8 cellular contexts compared by ENCODE assay signal in genomic region chr2:121530563-121531334, GRCh38. TPM values are rescaled to one million over a fixed set of nuclear protein-coding genes. Genes with fewer than 3 reads are reported as not detected.
A peak's percentile ranks its signal among the peaks of the same experiment; 100 is the strongest.
DNase-seq lines count a peak whose midpoint lies in the region; ATAC-seq and TF ChIP-seq lines count a peak whose summit lies in the region.

Gene RNU4ATAC, plus strand, starts transcription at chr2:121530880.

- H3K27ac Mint-ChIP-seq in HFFc6: peak within 1 kb of the TSS; percentile 91
- H3K27ac Mint-ChIP-seq in activated naive CD8-positive, alpha-beta T cell: peak within 1 kb of the TSS; percentile 98

- peak; percentile 89 for ATAC-seq in Right ventricle myocardium inferior

- H3K4me3 Mint-ChIP-seq in HFFc6: peak within 1 kb of the TSS; percentile 90
- H3K4me3 Mint-ChIP-seq in activated naive CD8-positive, alpha-beta T cell: peak within 1 kb of the TSS; percentile 96

- H3K27me3 ChIP-seq in SK-N-SH (ENCODE audit: insufficient read depth): no peaks in the 10 kb centered on the region
- H3K27me3 ChIP-seq in ovary: no peaks in the 10 kb centered on the region
- no peaks in the 10 kb centered on the region for H3K27me3 ChIP-seq in tibial artery

- TF ChIP-seq RAD21 in SK-N-SH (IDR thresholded peaks at IDR 0.05; ENCODE audit: low read length): peak; percentile 75

- H3K9ac ChIP-seq in SK-N-SH: peak within 1 kb of the TSS; percentile 85

- peak; percentile 97 for TF ChIP-seq POLR2A in ovary (IDR thresholded peaks at IDR 0.05)

- no peaks in the 10 kb centered on the region for H3K9me3 ChIP-seq in SK-N-SH
- H3K9me3 ChIP-seq in ovary: no peaks in the 10 kb centered on the region
- no peaks in the 10 kb centered on the region for H3K9me3 ChIP-seq in tibial artery

- peaks cover 25% of the 10 kb centered on the region for H3F3A ChIP-seq in SK-N-SH (replicated peaks; ENCODE audit: insufficient read depth)

- H3K27me3 Mint-ChIP-seq in HFFc6 (ENCODE audit: insufficient read depth): peaks cover 16% of the 10 kb centered on the region
- H3K27me3 Mint-ChIP-seq in activated naive CD8-positive, alpha-beta T cell: no peaks in the 10 kb centered on the region

- H3K4me1 Mint-ChIP-seq in HFFc6 (ENCODE audit: low read depth): peaks cover 36% of the 10 kb centered on the region
- peaks cover 56% of the 10 kb centered on the region for H3K4me1 Mint-ChIP-seq in activated naive CD8-positive, alpha-beta T cell (ENCODE audit: low read depth)

- peaks cover 7% of the 10 kb centered on the region for H3K9me3 Mint-ChIP-seq in HFFc6
- H3K9me3 Mint-ChIP-seq in activated naive CD8-positive, alpha-beta T cell (ENCODE audit: low read depth): no peaks in the 10 kb centered on the region

- H3K4me1 ChIP-seq in SK-N-SH (ENCODE audit: control insufficient read depth in 1 of 2, insufficient read depth in 2 of 2, low read depth in 1 of 2, low read length in 1 of 2) (peaks cover 19 to 24% of the 10 kb centered on the region in 2 experiments; a peak in 3 of 4 replicates), ovary (ENCODE audit: insufficient read depth) (peaks cover 3% of the 10 kb centered on the region), tibial artery (peaks cover 0 to 67% (median 37%) of the 10 kb centered on the region in 4 donors)

- H3K9me2 ChIP-seq in SK-N-SH: no peaks in the 10 kb centered on the region

- H3K36me3 Mint-ChIP-seq in HFFc6 (ENCODE audit: low read depth): no peaks in the 10 kb centered on the region
- no peaks in the 10 kb centered on the region for H3K36me3 Mint-ChIP-seq in activated naive CD8-positive, alpha-beta T cell

- WGBS in SK-N-SH (ENCODE audit: low lambda C conversion rate): 2% methylated on average over 37 of the region's 47 CpGs
- WGBS in ovary, 3 donors: 1% methylated on average over 47 of the region's 47 CpGs

- H3K27ac ChIP-seq in SK-N-SH (ENCODE audit: low read depth in 2 of 2, low read length in 1 of 2): peak within 1 kb of the TSS; percentile 95 to 100
- peak within 1 kb of the TSS; percentile 76 to 97 for H3K27ac ChIP-seq in ovary
- H3K27ac ChIP-seq in tibial artery: peak within 1 kb of the TSS; percentile 85 to 98

- DNase-seq in GM10248 (ENCODE audit: extremely low spot score) (peak; percentile 86), HFFc6 (peak; percentile 100), NAMALWA (ENCODE audit: low spot score) (peak; percentile 99), SK-N-SH (peak; percentile 83), Right ventricle myocardium inferior (ENCODE audit: missing footprints) (peak; percentile 92), ovary (peak; percentile 79 to 90 (median 86)), tibial artery (peak; percentile 80 to 87)

- peaks cover 13 to 24% of the 10 kb centered on the region in 2 experiments for H3K36me3 ChIP-seq in SK-N-SH (replicated peaks in 1 of 2; ENCODE audit: control insufficient read depth in 1 of 2, insufficient read depth in 2 of 2, low read length in 1 of 2)
- no peaks in the 10 kb centered on the region for H3K36me3 ChIP-seq in ovary
- H3K36me3 ChIP-seq in tibial artery: peaks cover 0 to 3% (median 0%) of the 10 kb centered on the region in 3 donors

- H3K4me3 ChIP-seq in SK-N-SH (ENCODE audit: low read depth in 2 of 2, low read length in 1 of 2): peak within 1 kb of the TSS; percentile 81 to 83
- peak within 1 kb of the TSS; percentile 54 for H3K4me3 ChIP-seq in ovary
- H3K4me3 ChIP-seq in tibial artery: peak within 1 kb of the TSS; percentile 66 to 74

- peak within 1 kb of the TSS; percentile 72; the same call in 1 of the 2 replicates for H2AFZ ChIP-seq in SK-N-SH (ENCODE audit: low read depth)

- TF ChIP-seq EP300 in SK-N-SH (IDR thresholded peaks at IDR 0.05; ENCODE audit: borderline replicate concordance in 1 of 2, low read depth in 1 of 2, low read length in 1 of 2) (peak in 1 of 2 experiments; percentile 79; a peak in 2 of 4 replicates), ovary (IDR thresholded peaks at IDR 0.05) (no peak)

- peak within 1 kb of the TSS; percentile 76 for H3K4me2 ChIP-seq in SK-N-SH

- peaks cover 16% of the 10 kb centered on the region for H4K20me1 ChIP-seq in SK-N-SH (ENCODE audit: insufficient read depth)

- peak; percentile 47 for TF ChIP-seq CTCF in GM10248 (IDR thresholded peaks at IDR 0.05; ENCODE audit: control extremely low read depth, extremely low read depth, low read depth, missing control alignments)
- TF ChIP-seq CTCF in HFFc6 (IDR thresholded peaks at IDR 0.05): peak; percentile 78
- peak; percentile 69 for TF ChIP-seq CTCF in SK-N-SH (IDR thresholded peaks at IDR 0.05)
- peak; percentile 51 to 91 (median 83) for TF ChIP-seq CTCF in ovary (IDR thresholded peaks at IDR 0.05)
- peak; percentile 66 to 76 for TF ChIP-seq CTCF in tibial artery (IDR thresholded peaks at IDR 0.05)

- POLR2A ChIA-PET in GM10248 (lab: Yijun Ruan, JAX): interaction anchor here (0.6 to 2.3 kb wide), 29 partner anchors 10 to 241 kb away, joined by 3 to 17 read pairs (median 5); partner anchors contain the start of genes CLASP1 and NIFK
- POLR2A ChIA-PET in SK-N-SH (lab: Yijun Ruan, JAX): interaction anchor here (0.6 to 2.9 kb wide), 27 partner anchors 10 to 914 kb away, joined by 3 to 38 read pairs (median 4); partner anchors contain the start of genes CLASP1 and NIFK

- H3K79me2 ChIP-seq in SK-N-SH (ENCODE audit: insufficient read depth): peaks cover 65% of the 10 kb centered on the region

- CTCF ChIA-PET in GM10248 (lab: Yijun Ruan, JAX) (interaction anchor here (0.7 to 4.1 kb wide), 24 partner anchors 9 to 225 kb away, joined by 3 to 20 read pairs (median 4); partner anchors contain the start of gene TSN), SK-N-SH (lab: Yijun Ruan, JAX) (interaction anchor here (0.6 to 3.2 kb wide), 37 partner anchors 8 to 775 kb away, joined by 3 to 19 read pairs (median 3); no protein-coding TSS in a partner anchor)

- intact Hi-C loops in Right ventricle myocardium inferior (cut with DNase I) (loop anchor here (2.0 to 5.0 kb wide), 3 partner anchors 118 to 207 kb away; partner anchors contain the start of genes CLASP1 and NIFK), ovary (cut with DNase I) (loop anchor here in 3 of 4 donors (2.0 to 10.0 kb wide), 4 partner anchors 114 to 136 kb away; partner anchors contain the start of gene CLASP1 (in 3 of the 3)), tibial artery (cut with DNase I; ENCODE audit: low total_unique reads) (loop anchor here (2.0 to 5.0 kb wide), 3 partner anchors 118 to 207 kb away; partner anchors contain the start of genes CLASP1 and NIFK)

TF ChIP-seq in SK-N-SH, 30 proteins besides CTCF, POLR2A, EP300 and RAD21 (continues in another document):
- peak; percentile 78 for TF ChIP-seq ELF1 (IDR thresholded peaks at IDR 0.05)
- peak; percentile 77 for TF ChIP-seq TAF1 (IDR thresholded peaks at IDR 0.05; ENCODE audit: borderline replicate concordance, low read depth, low read length)
- TF ChIP-seq SIN3A (IDR thresholded peaks at IDR 0.05; ENCODE audit: borderline replicate concordance, low read depth, low read length): peak; percentile 100
- 0 out of 2 replicates have a peak, but pooled peaks have one; percentile 13 for TF ChIP-seq MEF2A (IDR thresholded peaks at IDR 0.05; ENCODE audit: borderline replicate concordance, low read depth)
- peak; percentile 82; the same call in 1 of the 2 replicates for TF ChIP-seq REST (IDR thresholded peaks at IDR 0.05; ENCODE audit: low read depth, low read length)
- TF ChIP-seq TCF12 (IDR thresholded peaks at IDR 0.05): peak; percentile 78
- TF ChIP-seq EZH2phosphoT487 (IDR thresholded peaks at IDR 0.05; ENCODE audit: borderline replicate concordance, low read depth): no peak
- peak; percentile 63; the same call in 1 of the 2 replicates for TF ChIP-seq RXRA (IDR thresholded peaks at IDR 0.05; ENCODE audit: borderline replicate concordance, low read depth)
- peak; percentile 74 for TF ChIP-seq YY1 (IDR thresholded peaks at IDR 0.05; ENCODE audit: low read depth)
- no peak for TF ChIP-seq RFX5 (IDR thresholded peaks at IDR 0.05; ENCODE audit: low read length)
- 0 out of 2 replicates have a peak, but pooled peaks have one; percentile 19 for TF ChIP-seq FOXJ3 (CRISPR knock-in tag; IDR thresholded peaks at IDR 0.05)
- peak; percentile 79; the same call in 1 of the 2 replicates for TF ChIP-seq MAX (IDR thresholded peaks at IDR 0.05; ENCODE audit: low read depth)
- no peak for TF ChIP-seq NRF1 (IDR thresholded peaks at IDR 0.05; ENCODE audit: low read depth, low read length)
- peak; percentile 75 for TF ChIP-seq RCOR1 (IDR thresholded peaks at IDR 0.05; ENCODE audit: low read length)
- TF ChIP-seq MXI1 (IDR thresholded peaks at IDR 0.05; ENCODE audit: low read depth, low read length): peak; percentile 38; the same call in 1 of the 2 replicates

RNA-seq across cellular contexts. Expression of gene RNU4ATAC, which starts in this region (rescaled TPM):
- not detected for total RNA-seq in HFFc6 (2021; fragmentation: NEBNext Ultra II Directional; extraction: Animal tissue kit (Norgen Biotek cat#: 25700))
- not detected in 2 replicates for polyA plus RNA-seq in SK-N-SH (2012; rRNA removed)
- polyA plus RNA-seq in SK-N-SH (2012; cell fraction: cytosol; rRNA removed): not detected in 2 replicates
- not detected in 2 replicates for polyA plus RNA-seq in SK-N-SH (2012; cell fraction: nucleus; rRNA removed)
- 10.4 TPM for total RNA-seq in Right ventricle myocardium inferior
- total RNA-seq in ovary: not detected
- polyA plus RNA-seq in ovary: not detected

Comparison
In these comparisons a context has a peak if more than half of its experiments do, and no peak if none do; other contexts are left out.
1. Peak in every context shown above with its lines: DNase-seq, ATAC-seq, H3K4me3 ChIP-seq and H3K27ac ChIP-seq.
2. Peak in DNase-seq in HFFc6; RNA of the gene not detected or under 1 TPM.
3. Peak in DNase-seq, H3K4me3 ChIP-seq, H3K27ac ChIP-seq, H3K9ac ChIP-seq and H3K4me2 ChIP-seq in SK-N-SH; RNA of the gene not detected or under 1 TPM.
4. Peak in DNase-seq, H3K4me3 ChIP-seq and H3K27ac ChIP-seq in ovary; RNA of the gene not detected or under 1 TPM.